Comparison of ENCODE assay signal across 1 cellular context in the genomic region with DNA sequence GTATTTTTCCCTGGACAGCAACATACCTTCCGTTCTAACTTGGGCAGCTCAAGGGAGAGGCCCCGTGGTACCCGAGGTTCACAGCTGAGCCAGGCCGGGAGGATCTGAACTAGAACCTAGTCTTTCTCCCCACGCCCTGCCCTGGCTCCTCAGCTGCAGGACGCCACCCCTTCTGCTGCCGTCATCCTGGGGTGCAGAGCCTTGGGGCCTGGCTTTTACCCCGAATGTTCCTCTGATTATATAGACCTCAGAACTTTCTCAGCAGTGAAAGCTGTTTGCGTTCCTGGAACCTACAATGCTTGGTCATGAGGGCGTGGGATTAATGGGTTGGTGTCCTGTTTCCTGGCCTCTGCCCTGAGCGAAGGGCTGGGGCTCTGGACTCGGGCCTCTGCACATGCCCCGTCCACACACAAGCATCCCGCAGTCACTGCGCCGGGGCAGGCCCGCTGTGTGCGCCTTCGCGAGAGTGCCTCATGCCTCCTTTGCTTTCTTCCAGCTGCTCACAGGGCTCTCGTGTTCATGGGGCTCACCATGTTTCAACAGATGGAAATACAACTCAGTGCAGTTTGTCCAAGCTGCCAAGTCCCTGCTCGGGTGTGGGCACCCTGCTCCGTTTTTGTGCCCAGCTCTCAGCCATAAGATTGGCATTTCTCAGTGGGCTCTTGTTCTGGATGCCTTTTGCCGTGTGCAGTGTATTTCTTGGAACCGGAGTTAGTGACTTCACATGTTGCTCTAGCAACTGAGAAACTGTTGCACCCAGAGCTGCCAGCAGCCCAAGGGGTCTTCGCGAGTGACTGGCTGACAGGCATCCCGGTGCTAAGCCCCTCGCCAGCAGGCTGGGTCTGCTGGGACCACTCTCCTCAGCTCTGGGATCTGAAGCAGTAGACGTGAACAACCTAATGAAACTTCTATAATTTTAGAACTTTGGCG.
TF ChIP-seq lines count a peak whose summit lies in the region.

No MANE protein-coding gene starts in this region.

TF ChIP-seq in IMR-90, 13 proteins besides CTCF, POLR2A, EP300 and RAD21:
- no peak for TF ChIP-seq NFE2L2 (IDR thresholded peaks at IDR 0.05; ENCODE audit: low read depth, low read length)
- TF ChIP-seq MAFK (IDR thresholded peaks at IDR 0.05; ENCODE audit: low read depth, low read length) = no peak
- TF ChIP-seq RCOR1 (IDR thresholded peaks at IDR 0.05; ENCODE audit: insufficient replicate concordance, low read length) = no peak
- TF ChIP-seq BHLHE40 (IDR thresholded peaks at IDR 0.05; ENCODE audit: low read depth, low read length) = no peak
- TF ChIP-seq, protein P1, sequence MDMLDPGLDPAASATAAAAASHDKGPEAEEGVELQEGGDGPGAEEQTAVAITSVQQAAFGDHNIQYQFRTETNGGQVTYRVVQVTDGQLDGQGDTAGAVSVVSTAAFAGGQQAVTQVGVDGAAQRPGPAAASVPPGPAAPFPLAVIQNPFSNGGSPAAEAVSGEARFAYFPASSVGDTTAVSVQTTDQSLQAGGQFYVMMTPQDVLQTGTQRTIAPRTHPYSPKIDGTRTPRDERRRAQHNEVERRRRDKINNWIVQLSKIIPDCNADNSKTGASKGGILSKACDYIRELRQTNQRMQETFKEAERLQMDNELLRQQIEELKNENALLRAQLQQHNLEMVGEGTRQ (IDR thresholded peaks at IDR 0.05; ENCODE audit: low read depth, low read length) = no peak
- TF ChIP-seq FOS (IDR thresholded peaks at IDR 0.05; ENCODE audit: low read depth, low read length) = no peak
- no peak for TF ChIP-seq SMC3 (IDR thresholded peaks at IDR 0.05; ENCODE audit: low read depth, low read length)
- no peak for TF ChIP-seq CEBPB (IDR thresholded peaks at IDR 0.05; ENCODE audit: low read depth, low read length)
- no peak for TF ChIP-seq MAZ (IDR thresholded peaks at IDR 0.05; ENCODE audit: borderline replicate concordance, low read depth, low read length)
- TF ChIP-seq CHD1 (IDR thresholded peaks at IDR 0.05; ENCODE audit: low read depth, low read length) = no peak
- TF ChIP-seq, protein P2, sequence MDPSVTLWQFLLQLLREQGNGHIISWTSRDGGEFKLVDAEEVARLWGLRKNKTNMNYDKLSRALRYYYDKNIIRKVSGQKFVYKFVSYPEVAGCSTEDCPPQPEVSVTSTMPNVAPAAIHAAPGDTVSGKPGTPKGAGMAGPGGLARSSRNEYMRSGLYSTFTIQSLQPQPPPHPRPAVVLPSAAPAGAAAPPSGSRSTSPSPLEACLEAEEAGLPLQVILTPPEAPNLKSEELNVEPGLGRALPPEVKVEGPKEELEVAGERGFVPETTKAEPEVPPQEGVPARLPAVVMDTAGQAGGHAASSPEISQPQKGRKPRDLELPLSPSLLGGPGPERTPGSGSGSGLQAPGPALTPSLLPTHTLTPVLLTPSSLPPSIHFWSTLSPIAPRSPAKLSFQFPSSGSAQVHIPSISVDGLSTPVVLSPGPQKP (IDR thresholded peaks at IDR 0.05; ENCODE audit: borderline replicate concordance, low read depth, low read length) = no peak
- TF ChIP-seq MXI1 (IDR thresholded peaks at IDR 0.05; ENCODE audit: borderline replicate concordance, low read depth, low read length) = no peak
- no peak for TF ChIP-seq RFX5 (IDR thresholded peaks at IDR 0.05; ENCODE audit: low read depth, low read length)
